Comparison of ENCODE assay signal across 10 cellular contexts in genomic region chr15:24772256-24772655, GRCh38.
DNase-seq lines count a peak whose midpoint lies in the region; ATAC-seq and TF ChIP-seq lines count a peak whose summit lies in the region.
"Had no signal": no experiment of that assay in that cellular context is flagged by ENCODE, and none has a peak within 500 bp of the region (broad histone marks: within the 10 kb centered on the region; RNA-seq: fewer than 3 reads in every experiment).

No MANE protein-coding gene starts in this region.

- H3F3A ChIP-seq in GM23248 (ENCODE audit: insufficient read depth): 0 out of 2 replicates have a peak, but pooled peaks cover 4% of the 10 kb centered on the region

- H3K4me3 ChIP-seq in GM23248 (0 out of 2 replicates have a peak overlapping the region, but pooled peaks have one; percentile 77), RWPE2 (ENCODE audit: severe bottlenecking) (no peak overlapping the region), fibroblast of villous mesenchyme (ENCODE audit: low read depth, low read length) (peak overlapping the region; percentile 54), parathyroid adenoma (ENCODE audit: low read depth, low read length) (peak overlapping the region; percentile 63), aorta (ENCODE audit: low read length in 2 of 2) (peak overlapping the region in 1 of 2 donors; percentile 21)

- no peaks in the 10 kb centered on the region for H3K27me3 ChIP-seq in GM23248 (replicated peaks; ENCODE audit: insufficient read depth)
- H3K27me3 ChIP-seq in RWPE2 (ENCODE audit: insufficient read depth, poor library complexity, severe bottlenecking): no peaks in the 10 kb centered on the region
- H3K27me3 ChIP-seq in parathyroid adenoma (ENCODE audit: control insufficient read depth, insufficient read depth, low read length): no peaks in the 10 kb centered on the region
- H3K27me3 ChIP-seq in aorta (ENCODE audit: control insufficient read depth in 1 of 2, insufficient read depth in 2 of 2, low read length in 1 of 2): no peaks in the 10 kb centered on the region

- H3K36me3 ChIP-seq in GM23248 (ENCODE audit: low read depth) (no peaks in the 10 kb centered on the region), RWPE2 (ENCODE audit: low read depth) (no peaks in the 10 kb centered on the region), parathyroid adenoma (ENCODE audit: control insufficient read depth, insufficient read depth, low read length) (no peaks in the 10 kb centered on the region), aorta (ENCODE audit: control insufficient read depth in 1 of 2, insufficient read depth in 2 of 2, low read length in 1 of 2) (no peaks in the 10 kb centered on the region)

- H2AFZ ChIP-seq in GM23248 (peak overlapping the region; percentile 96), parathyroid adenoma (peak overlapping the region; percentile 86)

- H3K9ac ChIP-seq in GM23248 (peak overlapping the region; percentile 77), parathyroid adenoma (no peak overlapping the region)

- no peaks in the 10 kb centered on the region for H3K9me2 ChIP-seq in GM23248 (ENCODE audit: insufficient read depth)

- H4K20me1 ChIP-seq in GM23248 (ENCODE audit: insufficient read depth): no peaks in the 10 kb centered on the region

- intact Hi-C loops in head of caudate nucleus (cut with DNase I) (no loop called here), aorta (cut with DNase I) (loop anchor here in 1 of 2 donors (10.0 kb wide), 1 partner anchor 73 kb away; no protein-coding TSS in a partner anchor)

- in situ Hi-C loops in GM23248 (cut with MboI): no loop called here

- no peaks in the 10 kb centered on the region for H3K79me2 ChIP-seq in GM23248 (ENCODE audit: insufficient read depth)
- H3K79me2 ChIP-seq in parathyroid adenoma: no peaks in the 10 kb centered on the region

- peak overlapping the region; percentile 52 for H3K4me2 ChIP-seq in GM23248 (ENCODE audit: unreplicated experiment)
- peak overlapping the region; percentile 62 for H3K4me2 ChIP-seq in parathyroid adenoma (ENCODE audit: low read length)

- TF ChIP-seq CTCF in RWPE2 (IDR thresholded peaks at IDR 0.05; ENCODE audit: poor library complexity, severe bottlenecking) (peak; percentile 27), fibroblast of villous mesenchyme (IDR thresholded peaks at IDR 0.05; ENCODE audit: insufficient read depth, low read depth, low read length) (no peak), parathyroid adenoma (IDR thresholded peaks at IDR 0.05) (no peak)

- WGBS in GM23248 (ENCODE audit: low coverage in 1 of 2, low lambda C conversion rate in 2 of 2, missing lambda C conversion rate in 2 of 2), 2 experiments: 15% methylated on average over 6 of the region's 6 CpGs
- 22 to 26% methylated on average over 6 of the region's 6 CpGs for WGBS in aorta, 2 donors

- H3K9me3 ChIP-seq in GM23248 (ENCODE audit: low read depth): no peaks in the 10 kb centered on the region
- peaks cover 4% of the 10 kb centered on the region for H3K9me3 ChIP-seq in RWPE2 (ENCODE audit: severe bottlenecking)
- H3K9me3 ChIP-seq in parathyroid adenoma (ENCODE audit: control insufficient read depth, low read length): no peaks in the 10 kb centered on the region
- peaks cover 11% of the 10 kb centered on the region for H3K9me3 ChIP-seq in aorta (ENCODE audit: control insufficient read depth, low read length)

- no peak for DNase-seq in GM23248
- no peak for DNase-seq in RWPE2 (ENCODE audit: low spot score)
- DNase-seq in fibroblast of villous mesenchyme (ENCODE audit: low read depth): no peak
- no peak for DNase-seq in SHP77 treated with DMSO at 0.1 percent for 48 hours (lab: John Stamatoyannopoulos, UW)
- DNase-seq in head of caudate nucleus: no peak
- DNase-seq in AG08395 (ENCODE audit: low spot score): no peak
- no peak for DNase-seq in aorta
- DNase-seq: NCI-H1048, SIG-M5 had no signal

- H3K4me1 ChIP-seq in GM23248 (ENCODE audit: insufficient read depth) (no peaks in the 10 kb centered on the region), RWPE2 (ENCODE audit: insufficient read depth, poor library complexity, severe bottlenecking) (no peaks in the 10 kb centered on the region), parathyroid adenoma (no peaks in the 10 kb centered on the region), aorta (ENCODE audit: control insufficient read depth in 1 of 2, insufficient read depth in 2 of 2, low read length in 2 of 2) (no peaks in the 10 kb centered on the region)

- ATAC-seq in RWPE2 (ENCODE audit: low read depth): no peak
- no peak for ATAC-seq in aorta (ENCODE audit: low FRiP score)

- H3K27ac ChIP-seq in GM23248 (no peak overlapping the region), RWPE2 (ENCODE audit: poor library complexity, severe bottlenecking) (no peak overlapping the region), parathyroid adenoma (no peak overlapping the region), aorta (ENCODE audit: low read depth in 1 of 2, low read length in 2 of 2) (no peak overlapping the region)
